8 cellular contexts compared by ENCODE assay signal in genomic region chr3:20125912-20126311, GRCh38.
DNase-seq lines count a peak whose midpoint lies in the region; ATAC-seq and TF ChIP-seq lines count a peak whose summit lies in the region.

No MANE protein-coding gene starts in this region.

- no peak for TF ChIP-seq CTCF in transverse colon (IDR thresholded peaks at IDR 0.05)
- no peak for TF ChIP-seq CTCF in smooth muscle cell (IDR thresholded peaks at IDR 0.05; ENCODE audit: borderline replicate concordance, insufficient read depth, poor library complexity, severe bottlenecking)

- H4K20me1 ChIP-seq in smooth muscle cell (ENCODE audit: low read depth), result no peaks in the 10 kb centered on the region

- H3K4me1 ChIP-seq in transverse colon (no peaks in the 10 kb centered on the region), smooth muscle cell (ENCODE audit: low read depth) (no peaks in the 10 kb centered on the region)

- H3K27me3 Mint-ChIP-seq in activated CD8-positive, alpha-beta memory T cell treated with anti-CD3 and anti-CD28 coated beads, Interleukin-2, amount 10 ng/mL, durations not matched to agents 7 days and 5 days, result no peaks in the 10 kb centered on the region

- H3K9me3 Mint-ChIP-seq in activated CD8-positive, alpha-beta memory T cell treated with anti-CD3 and anti-CD28 coated beads, Interleukin-2, amount 10 ng/mL, durations not matched to agents 7 days and 5 days (ENCODE audit: low read depth), result no peaks in the 10 kb centered on the region

- in situ Hi-C loops in transverse colon (cut with MboI; ENCODE audit: low pct_ligation_motif_present in 1 of 4, low pct_unique_long_range_greater_than_20kb in 1 of 4, low sequenced_read_pairs in 3 of 4), result no loop called here

- intact Hi-C loops in transverse colon (cut with DNase I; ENCODE audit: low total_unique reads), result no loop called here

- peaks cover 77% of the 10 kb centered on the region for H3K36me3 Mint-ChIP-seq in activated CD8-positive, alpha-beta memory T cell treated with anti-CD3 and anti-CD28 coated beads, Interleukin-2, amount 10 ng/mL, durations not matched to agents 7 days and 5 days

- H3K27me3 ChIP-seq in transverse colon (no peaks in the 10 kb centered on the region), smooth muscle cell (ENCODE audit: low read depth) (no peaks in the 10 kb centered on the region)

- H3K9me3 ChIP-seq in transverse colon (no peaks in the 10 kb centered on the region), smooth muscle cell (replicated peaks; ENCODE audit: low read depth) (no peaks in the 10 kb centered on the region)

- no peak overlapping the region for H2AFZ ChIP-seq in smooth muscle cell (ENCODE audit: low read depth)

- ATAC-seq in activated CD8-positive, alpha-beta memory T cell treated with anti-CD3 and anti-CD28 coated beads, Interleukin-2, amount 10 ng/mL, durations not matched to agents 7 days and 5 days, result no peak
- peak; percentile 99 for ATAC-seq in HG03045 (IDR thresholded peaks at IDR 0.05; ENCODE audit: unreplicated experiment)

- H3K79me2 ChIP-seq in smooth muscle cell (ENCODE audit: low read depth), result no peaks in the 10 kb centered on the region

- H3K36me3 ChIP-seq in transverse colon, result peaks cover 0 to 10% (median 0%) of the 10 kb centered on the region in 4 donors
- peaks cover 3% of the 10 kb centered on the region for H3K36me3 ChIP-seq in smooth muscle cell (ENCODE audit: low read depth)

- H3K4me3 Mint-ChIP-seq in activated CD8-positive, alpha-beta memory T cell treated with anti-CD3 and anti-CD28 coated beads, Interleukin-2, amount 10 ng/mL, durations not matched to agents 7 days and 5 days, result no peak overlapping the region

- H3K4me3 ChIP-seq in transverse colon, result no peak overlapping the region
- H3K4me3 ChIP-seq in smooth muscle cell, result no peak overlapping the region

- TF ChIP-seq POLR2A in transverse colon (IDR thresholded peaks at IDR 0.05), result no peak

- no peak for TF ChIP-seq EP300 in transverse colon (IDR thresholded peaks at IDR 0.05; ENCODE audit: low read depth)

- H3K9ac ChIP-seq in smooth muscle cell (ENCODE audit: low read depth), result no peak overlapping the region

- H3K27ac ChIP-seq in transverse colon (no peak overlapping the region), smooth muscle cell (ENCODE audit: low read depth) (no peak overlapping the region)

- no peaks in the 10 kb centered on the region for H3F3A ChIP-seq in smooth muscle cell (ENCODE audit: low read depth)

- H3K27ac Mint-ChIP-seq in activated CD8-positive, alpha-beta memory T cell treated with anti-CD3 and anti-CD28 coated beads, Interleukin-2, amount 10 ng/mL, durations not matched to agents 7 days and 5 days, result peak overlapping the region; percentile 18

- CTCF ChIA-PET in activated CD8-positive, alpha-beta memory T cell treated with anti-CD3 and anti-CD28 coated beads, Interleukin-2, amount 10 ng/mL, durations not matched to agents 7 days and 5 days (lab: Charles Lee), result interaction anchor here (0.6 kb wide), 1 partner anchor 17 kb away, joined by 3 read pairs; no protein-coding TSS in a partner anchor

- no peak overlapping the region for H3K4me2 ChIP-seq in smooth muscle cell

- H3K4me1 Mint-ChIP-seq in activated CD8-positive, alpha-beta memory T cell treated with anti-CD3 and anti-CD28 coated beads, Interleukin-2, amount 10 ng/mL, durations not matched to agents 7 days and 5 days, result peaks cover 11% of the 10 kb centered on the region

- WGBS in transverse colon (ENCODE audit: low coverage in 1 of 2), 2 donors, result 77 to 88% methylated on average over 7 to 10 of the region's 10 CpGs
- WGBS in smooth muscle cell (ENCODE audit: low lambda C conversion rate), result 94% methylated on average over 10 of the region's 10 CpGs

- DNase-seq in activated CD8-positive, alpha-beta memory T cell treated with anti-CD3 and anti-CD28 coated beads, Interleukin-2, amount 10 ng/mL, durations not matched to agents 7 days and 5 days, result no peak
- DNase-seq in activated CD8-positive, alpha-beta memory T cell treated with anti-CD3 and anti-CD28 coated beads, Interleukin-2, amount 50 U/mL, for 48 hours, result no peak
- DNase-seq in SIG-M5 treated with dmso at 0.1 percent for 504 hours (lab: John Stamatoyannopoulos, UW; ENCODE audit: unreplicated experiment), result peak; percentile 95
- DNase-seq in transverse colon, result peak; percentile 23
- no peak for DNase-seq in HT-29 (ENCODE audit: low spot score)
- no peak for DNase-seq in smooth muscle cell (lab: John Stamatoyannopoulos, UW; ENCODE audit: unreplicated experiment)
- no peak for DNase-seq in NCI-H2196 (lab: John Stamatoyannopoulos, UW; ENCODE audit: unreplicated experiment)

Comparison
In these comparisons a context has a peak if more than half of its experiments do, and no peak if none do; other contexts are left out.
1. DNase-seq: peak in SIG-M5 treated with dmso at 0.1 percent for 504 hours (single experiment) and transverse colon (single experiment); none in activated CD8-positive, alpha-beta memory T cell treated with anti-CD3 and anti-CD28 coated beads, Interleukin-2, amount 10 ng/mL, durations not matched to agents 7 days and 5 days (single experiment), activated CD8-positive, alpha-beta memory T cell treated with anti-CD3 and anti-CD28 coated beads, Interleukin-2, amount 50 U/mL, for 48 hours (single experiment), HT-29 (single experiment), smooth muscle cell (single experiment) and NCI-H2196 (single experiment).